ENCODE assay signal across 16 cellular contexts in genomic region chr4:147309434-147309833, GRCh38.
"Had no signal": no experiment of that assay in that cellular context is flagged by ENCODE, and none has a peak within 500 bp of the region (broad histone marks: within the 10 kb centered on the region; RNA-seq: fewer than 3 reads in every experiment).

No MANE protein-coding gene starts in this region.

- H3K27me3 ChIP-seq: esophagus squamous epithelium, gastroesophageal sphincter, pancreas had no signal

- H3K27ac ChIP-seq: esophagus squamous epithelium, gastroesophageal sphincter, pancreas had no signal

- ATAC-seq: gastroesophageal sphincter; left cardiac atrium; left ventricle myocardium superior; mucosa of descending colon; naive thymus-derived CD8-positive, alpha-beta T cell; pancreas; right cardiac atrium had no signal

- H3K9me3 ChIP-seq: esophagus squamous epithelium, gastroesophageal sphincter, mucosa of descending colon, pancreas had no signal

- H3K4me1 ChIP-seq: esophagus squamous epithelium, gastroesophageal sphincter, pancreas had no signal

- DNase-seq: central memory CD4-positive, alpha-beta T cell; esophagus squamous epithelium; immature natural killer cell; kidney; left cardiac atrium; left ventricle myocardium superior; mucosa of descending colon; naive thymus-derived CD8-positive, alpha-beta T cell; pancreas; right cardiac atrium; small intestine; stimulated activated CD4-positive, alpha-beta T cell treated with anti-CD3 and anti-CD28 coated beads, Interleukin-2, amount 100 ng/mL, for 48 hours; stimulated activated naive CD4-positive, alpha-beta T cell treated with Interleukin-2 at 50 U/mL for 16 hours; trophoblast cell had no signal

- H3K4me3 ChIP-seq: esophagus squamous epithelium, gastroesophageal sphincter, lung, mucosa of descending colon, pancreas had no signal

- H3K36me3 ChIP-seq: esophagus squamous epithelium, gastroesophageal sphincter, pancreas had no signal
